Comparison of ENCODE assay signal across 8 cellular contexts in genomic region chr7:87474533-87475358, GRCh38. TPM values are rescaled to one million over a fixed set of nuclear protein-coding genes. Genes with fewer than 3 reads are reported as not detected.
DNase-seq lines count a peak whose midpoint lies in the region; ATAC-seq and TF ChIP-seq lines count a peak whose summit lies in the region.

No MANE protein-coding gene starts in this region.

- H3K27ac Mint-ChIP-seq in T-helper 17 cell: peak overlapping the region; percentile 56

- peak overlapping the region; percentile 25 to 72 (median 58) for H3K4me3 ChIP-seq in heart right ventricle

- H3K4me1 Mint-ChIP-seq in T-helper 17 cell: peaks cover 10% of the 10 kb centered on the region

- H3K36me3 Mint-ChIP-seq in T-helper 17 cell (ENCODE audit: low read depth): peaks cover 5% of the 10 kb centered on the region

- H3K4me3 Mint-ChIP-seq in T-helper 17 cell: peak overlapping the region; percentile 81

- DNase-seq in COLO829 (ENCODE audit: low spot score) (peak; percentile 37), GM19240 (ENCODE audit: insufficient read length, low spot score) (peak; percentile 22), T-helper 17 cell (no peak), heart right ventricle (peak in 1 of 2 donors; percentile 23), putamen (ENCODE audit: low spot score) (peak; percentile 21), DMS114 treated with DMSO at 0.1 percent for 48 hours (lab: John Stamatoyannopoulos, UW; ENCODE audit: unreplicated experiment) (no peak), activated gamma-delta T cell (lab: John Stamatoyannopoulos, UW) (no peak)

- H3K27me3 Mint-ChIP-seq in T-helper 17 cell: peaks cover 41% of the 10 kb centered on the region

- WGBS in heart right ventricle, 2 donors: 7 to 9% methylated on average over 14 of the region's 14 CpGs

- TF ChIP-seq CTCF in heart right ventricle (IDR thresholded peaks at IDR 0.05): no peak

- peak; percentile 75 for ATAC-seq in HG03159 (IDR thresholded peaks at IDR 0.05; ENCODE audit: unreplicated experiment)
- peak; percentile 66 for ATAC-seq in T-helper 17 cell
- peak; percentile 62 to 90 (median 84) for ATAC-seq in heart right ventricle

- H3K9me3 ChIP-seq in T-helper 17 cell (ENCODE audit: control insufficient read depth, low read length, poor library complexity, severe bottlenecking) (no peaks in the 10 kb centered on the region), heart right ventricle (peaks cover 0 to 4% (median 0%) of the 10 kb centered on the region in 11 donors)

- peaks cover 0 to 28% (median 0%) of the 10 kb centered on the region in 7 donors for H3K27me3 ChIP-seq in heart right ventricle

- H3K36me3 ChIP-seq in heart right ventricle: no peaks in the 10 kb centered on the region

- peak overlapping the region; percentile 61 to 86 (median 78) for H3K27ac ChIP-seq in heart right ventricle

- peaks cover 0 to 22% (median 11%) of the 10 kb centered on the region in 9 donors for H3K4me1 ChIP-seq in heart right ventricle

- intact Hi-C loops in heart right ventricle (cut with DNase I): no loop called here

RNA-seq across cellular contexts. Expression of gene ABCB4, which starts 0.7 kb away (rescaled TPM):
- total RNA-seq in T-helper 17 cell (under 1 TPM; 0.23 to 0.87 TPM), heart right ventricle (10 to 100 TPM in 1 of 10 donors, 1 to 10 TPM in 9; 5.0 to 11.0 (median 6.8) TPM)
- 10 to 100 TPM in 1 of 2 donors, 1 to 10 TPM in 1; 1.2 to 14.4 TPM for polyA plus RNA-seq in heart right ventricle

Comparison
In these comparisons a context has a peak if more than half of its experiments do, and no peak if none do; other contexts are left out.
1. DNase-seq: peak in COLO829 (single experiment), GM19240 (single experiment) and putamen (single experiment); none in T-helper 17 cell (0 of 3), DMS114 treated with DMSO at 0.1 percent for 48 hours (single experiment) and activated gamma-delta T cell (single experiment).
2. Peak in every context shown above with its lines, with median percentiles within 50 percentile points of each other: ATAC-seq.